In genomic region chr7:155288055-155288454, GRCh38 we compare ENCODE assay signal across 1 cellular context.
TF ChIP-seq lines count a peak whose summit lies in the region.

No MANE protein-coding gene starts in this region.

TF ChIP-seq in HepG2, 621 proteins besides CTCF, POLR2A, EP300 and RAD21:
- TF ChIP-seq HOXA5 (CRISPR knock-in tag; IDR thresholded peaks at IDR 0.05) (no peak), ZNF672 (CRISPR knock-in tag; IDR thresholded peaks at IDR 0.05) (no peak), ATF7 (IDR thresholded peaks at IDR 0.05) (no peak), ATF7 (CRISPR knock-in tag; IDR thresholded peaks at IDR 0.05) (no peak), NKX3-1 (CRISPR knock-in tag; IDR thresholded peaks at IDR 0.05) (no peak), ZKSCAN8 (CRISPR knock-in tag; IDR thresholded peaks at IDR 0.05; ENCODE audit: borderline replicate concordance) (no peak), IKZF1 (IDR thresholded peaks at IDR 0.05) (no peak), HMGXB4 (CRISPR knock-in tag; IDR thresholded peaks at IDR 0.05; ENCODE audit: borderline replicate concordance in 1 of 2, low read depth in 1 of 2) (no peak), HCFC1 (IDR thresholded peaks at IDR 0.05; ENCODE audit: low read depth, low read length) (no peak), ATF7-NPFF (CRISPR knock-in tag; IDR thresholded peaks at IDR 0.05; ENCODE audit: low read depth) (no peak), ZNF225 (CRISPR knock-in tag; IDR thresholded peaks at IDR 0.05) (no peak), FIP1L1 (IDR thresholded peaks at IDR 0.05; ENCODE audit: borderline replicate concordance, insufficient read depth, low read depth, low read length) (no peak), HIVEP1 (CRISPR knock-in tag; IDR thresholded peaks at IDR 0.05) (no peak), HNRNPK (IDR thresholded peaks at IDR 0.05; ENCODE audit: low read depth, low read length, poor library complexity, severe bottlenecking) (no peak), ZNF589 (CRISPR knock-in tag; conservative IDR thresholded peaks at IDR 0.05) (no peak), MAFK (conservative IDR thresholded peaks at IDR 0.05 in 1 of 2, IDR thresholded peaks at IDR 0.05 in 1 of 2; ENCODE audit: low read length in 2 of 2) (no peak), RXRA (CRISPR knock-in tag; IDR thresholded peaks at IDR 0.05) (no peak), KDM1A (CRISPR knock-in tag; IDR thresholded peaks at IDR 0.05) (no peak), YY1 (IDR thresholded peaks at IDR 0.05; ENCODE audit: insufficient read depth, insufficient replicate concordance, low read depth, low read length) (no peak), ZMAT5 (CRISPR knock-in tag; IDR thresholded peaks at IDR 0.05; ENCODE audit: borderline replicate concordance, low read depth) (no peak), ZNF569 (CRISPR knock-in tag; IDR thresholded peaks at IDR 0.05; ENCODE audit: borderline replicate concordance) (no peak)
